8 cellular contexts compared by ENCODE assay signal in genomic region chr22:36528336-36528735, GRCh38. TPM values are rescaled to one million over a fixed set of nuclear protein-coding genes. Genes with fewer than 3 reads are reported as not detected.
DNase-seq lines count a peak whose midpoint lies in the region; ATAC-seq, FAIRE-seq and TF ChIP-seq lines count a peak whose summit lies in the region.

No MANE protein-coding gene starts in this region.

- H3K36me3 ChIP-seq in hepatocyte (replicated peaks; ENCODE audit: insufficient read depth, low read depth): peaks cover 3% of the 10 kb centered on the region

- peak overlapping the region; percentile 76 to 89 for H3K4me3 Mint-ChIP-seq in activated T-cell treated with anti-CD3 and anti-CD28 coated beads, Interleukin-2, amount 50 U/mL, for 72 hours
- H3K4me3 Mint-ChIP-seq in activated naive CD4-positive, alpha-beta T cell treated with anti-CD3 and anti-CD28 coated beads for 36 hours: peak overlapping the region; percentile 96

- intact Hi-C loops in activated naive CD4-positive, alpha-beta T cell treated with anti-CD3 and anti-CD28 coated beads for 36 hours (cut with micrococcal nuclease): loop anchor here (2.0 kb wide), 1 partner anchor 714 kb away; no protein-coding TSS in a partner anchor

- H3K4me1 ChIP-seq in hepatocyte (ENCODE audit: insufficient read depth): peaks cover 6% of the 10 kb centered on the region

- no peak for FAIRE-seq in HTR-8/SVneo (lab: Jason Lieb, UNC)

- WGBS in hepatocyte (ENCODE audit: low lambda C conversion rate, missing lambda C conversion rate): 15% methylated on average over 8 of the region's 8 CpGs

- peaks cover 25% of the 10 kb centered on the region for H3K79me2 ChIP-seq in hepatocyte

- CTCF ChIA-PET in activated naive CD4-positive, alpha-beta T cell treated with anti-CD3 and anti-CD28 coated beads for 36 hours (lab: Charles Lee): no interaction called here

- in situ Hi-C loops in ACHN (cut with HindIII; ENCODE audit: low pct_ligation_motif_present, low pct_unique_long_range_greater_than_20kb, low sequenced_read_pairs): no loop called here

- no peaks in the 10 kb centered on the region for H3K9me3 ChIP-seq in hepatocyte (ENCODE audit: low read depth)

- no peak for TF ChIP-seq CTCF in hepatocyte (IDR thresholded peaks at IDR 0.05; ENCODE audit: poor library complexity)

- peak overlapping the region; percentile 72 for H3K4me2 ChIP-seq in hepatocyte

- peak overlapping the region; percentile 42 for H2AFZ ChIP-seq in hepatocyte

- peaks cover 0 to 3% of the 10 kb centered on the region in 2 donors for H3K9me3 Mint-ChIP-seq in activated T-cell treated with anti-CD3 and anti-CD28 coated beads, Interleukin-2, amount 50 U/mL, for 72 hours
- no peaks in the 10 kb centered on the region for H3K9me3 Mint-ChIP-seq in activated naive CD4-positive, alpha-beta T cell treated with anti-CD3 and anti-CD28 coated beads for 36 hours

- no peak for ATAC-seq in activated T-cell treated with anti-CD3 and anti-CD28 coated beads, Interleukin-2, amount 50 U/mL, for 72 hours (replicated peaks in 1 of 2)

- peaks cover 41% of the 10 kb centered on the region for H3K4me1 Mint-ChIP-seq in activated T-cell treated with anti-CD3 and anti-CD28 coated beads, Interleukin-2, amount 50 U/mL, for 72 hours (ENCODE audit: low read depth)
- peaks cover 31% of the 10 kb centered on the region for H3K4me1 Mint-ChIP-seq in activated naive CD4-positive, alpha-beta T cell treated with anti-CD3 and anti-CD28 coated beads for 36 hours (ENCODE audit: low read depth)

- DNase-seq in activated T-cell treated with anti-CD3 and anti-CD28 coated beads, Interleukin-2, amount 50 U/mL, for 72 hours: peak in 1 of 2 donors; percentile 18
- DNase-seq in activated T-cell treated with anti-CD3 and anti-CD28 coated beads, Interleukin-2, amount 50 U/mL, for 1 hour: no peak
- DNase-seq in activated naive CD4-positive, alpha-beta T cell treated with anti-CD3 and anti-CD28 coated beads for 36 hours: peak; percentile 24
- DNase-seq in hepatocyte (ENCODE audit: low spot score) (peak; percentile 29), HTR-8/SVneo (ENCODE audit: insufficient read length, low spot score) (no peak), ACHN (no peak)
- DNase-seq in activated CD8-positive, alpha-beta memory T cell treated with anti-CD3 and anti-CD28 coated beads, Interleukin-2, amount 50 U/mL, for 4 hours: no peak

- peaks cover 11 to 34% of the 10 kb centered on the region in 2 donors for H3K36me3 Mint-ChIP-seq in activated T-cell treated with anti-CD3 and anti-CD28 coated beads, Interleukin-2, amount 50 U/mL, for 72 hours (ENCODE audit: insufficient read depth in 2 of 2)
- H3K36me3 Mint-ChIP-seq in activated naive CD4-positive, alpha-beta T cell treated with anti-CD3 and anti-CD28 coated beads for 36 hours (ENCODE audit: low read depth): peaks cover 42% of the 10 kb centered on the region

- H4K20me1 ChIP-seq in hepatocyte (ENCODE audit: insufficient read depth, poor library complexity, severe bottlenecking): peaks cover 6% of the 10 kb centered on the region

- H3K9me2 ChIP-seq in hepatocyte (replicated peaks; ENCODE audit: insufficient read depth): no peaks in the 10 kb centered on the region

- H3K27ac ChIP-seq in hepatocyte: peak overlapping the region; percentile 89
- H3K27ac ChIP-seq in skin epidermis: peak overlapping the region; percentile 48 to 95 (median 90)

- H3K27me3 ChIP-seq in hepatocyte: no peaks in the 10 kb centered on the region

- H3K4me3 ChIP-seq in hepatocyte (peak overlapping the region; percentile 56), skin epidermis (peak overlapping the region; percentile 59 to 95 (median 70))

- no peaks in the 10 kb centered on the region for H3K27me3 Mint-ChIP-seq in activated T-cell treated with anti-CD3 and anti-CD28 coated beads, Interleukin-2, amount 50 U/mL, for 72 hours (ENCODE audit: low read depth)
- H3K27me3 Mint-ChIP-seq in activated naive CD4-positive, alpha-beta T cell treated with anti-CD3 and anti-CD28 coated beads for 36 hours (ENCODE audit: low read depth): no peaks in the 10 kb centered on the region

- H3K27ac Mint-ChIP-seq in activated T-cell treated with anti-CD3 and anti-CD28 coated beads, Interleukin-2, amount 50 U/mL, for 72 hours: peak overlapping the region; percentile 96
- peak overlapping the region; percentile 99 for H3K27ac Mint-ChIP-seq in activated naive CD4-positive, alpha-beta T cell treated with anti-CD3 and anti-CD28 coated beads for 36 hours

RNA-seq across cellular contexts. Expression of gene EIF3D, which starts 0.6 kb away (rescaled TPM):
- total RNA-seq in activated T-cell treated with anti-CD3 and anti-CD28 coated beads, Interleukin-2, amount 50 U/mL, for 72 hours: 100 to 1,000 TPM; 320 to 339 TPM
- 100 to 1,000 TPM; 334 to 341 TPM for total RNA-seq in activated naive CD4-positive, alpha-beta T cell treated with anti-CD3 and anti-CD28 coated beads for 36 hours
- total RNA-seq in hepatocyte: 171 and 211 TPM in 2 replicates
- polyA plus RNA-seq in hepatocyte: 70.4 and 90.8 TPM in 2 replicates

RNA-seq across cellular contexts. Expression of gene FOXRED2, which starts 21.5 kb away (rescaled TPM):
- 10 to 100 TPM; 12.6 to 19.3 TPM for total RNA-seq in activated T-cell treated with anti-CD3 and anti-CD28 coated beads, Interleukin-2, amount 50 U/mL, for 72 hours
- 10 to 100 TPM; 10.6 to 11.9 TPM for total RNA-seq in activated naive CD4-positive, alpha-beta T cell treated with anti-CD3 and anti-CD28 coated beads for 36 hours
- total RNA-seq in hepatocyte: 4.9 and 8.5 TPM in 2 replicates
- polyA plus RNA-seq in hepatocyte: 7.7 and 9.7 TPM in 2 replicates

RNA-seq across cellular contexts. Expression of gene TXN2, which starts 46.9 kb away (rescaled TPM):
- 100 to 1,000 TPM; 115 TPM for total RNA-seq in activated T-cell treated with anti-CD3 and anti-CD28 coated beads, Interleukin-2, amount 50 U/mL, for 72 hours
- 100 to 1,000 TPM; 108 to 113 TPM for total RNA-seq in activated naive CD4-positive, alpha-beta T cell treated with anti-CD3 and anti-CD28 coated beads for 36 hours
- total RNA-seq in hepatocyte: 42.6 and 52.9 TPM in 2 replicates
- 129 and 131 TPM in 2 replicates for polyA plus RNA-seq in hepatocyte

Comparison
In these comparisons a context has a peak if more than half of its experiments do, and no peak if none do; other contexts are left out.
1. DNase-seq: peak in activated naive CD4-positive, alpha-beta T cell treated with anti-CD3 and anti-CD28 coated beads for 36 hours (single experiment) and hepatocyte (single experiment); none in activated T-cell treated with anti-CD3 and anti-CD28 coated beads, Interleukin-2, amount 50 U/mL, for 1 hour (single experiment), HTR-8/SVneo (single experiment), activated CD8-positive, alpha-beta memory T cell treated with anti-CD3 and anti-CD28 coated beads, Interleukin-2, amount 50 U/mL, for 4 hours (single experiment) and ACHN (single experiment).